ENCODE assay signal across 8 cellular contexts in the genomic region with DNA sequence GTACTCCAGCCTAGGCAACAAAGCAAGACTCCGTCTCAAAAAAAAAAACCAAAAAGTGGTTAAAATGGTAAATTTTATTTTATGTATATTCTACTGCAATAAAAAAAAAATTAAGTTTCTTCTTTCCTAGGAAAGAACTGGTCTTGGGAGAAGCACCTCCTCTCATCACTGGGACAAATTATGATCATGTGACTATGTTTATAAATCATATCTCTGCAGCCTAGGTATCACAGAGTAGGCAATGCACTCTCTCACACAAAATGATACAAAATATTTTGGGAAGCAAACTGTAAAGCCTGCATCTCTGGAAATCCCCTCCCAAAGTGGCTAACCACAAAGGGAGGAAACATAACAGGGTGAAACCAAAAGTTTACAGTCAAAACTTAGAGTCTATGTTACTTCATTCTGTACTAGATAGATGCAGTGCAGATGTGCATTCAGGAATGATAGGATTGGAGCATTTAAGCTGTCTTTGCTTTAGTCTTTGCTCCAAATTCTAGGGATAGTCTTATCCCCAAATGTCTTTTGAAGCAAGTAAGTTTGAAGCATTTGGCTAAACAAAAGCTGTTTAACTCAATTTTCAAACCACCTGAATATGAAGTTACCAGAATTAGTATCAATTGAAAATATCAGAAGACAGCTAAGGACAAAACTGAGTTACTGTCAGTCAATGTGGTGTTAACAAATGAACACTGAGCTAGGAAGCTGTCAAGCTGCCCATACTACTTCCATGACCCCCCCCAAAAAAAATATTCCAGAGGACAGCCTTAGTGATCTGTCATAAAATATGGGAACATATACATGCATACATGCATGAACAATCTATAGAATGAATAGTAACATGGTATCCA. TPM values are rescaled to one million over a fixed set of nuclear protein-coding genes. Genes with fewer than 3 reads are reported as not detected.
DNase-seq lines count a peak whose midpoint lies in the region; ATAC-seq and TF ChIP-seq lines count a peak whose summit lies in the region.
"Had no signal": no experiment of that assay in that cellular context is flagged by ENCODE, and none has a peak within 500 bp of the region (broad histone marks: within the 10 kb centered on the region; RNA-seq: fewer than 3 reads in every experiment).

No MANE protein-coding gene starts in this region.

- H2AFZ ChIP-seq in OCI-LY3 (ENCODE audit: low read depth, low read length) = no peak overlapping the region

- H3K27me3 ChIP-seq in OCI-LY3 (ENCODE audit: low read depth, low read length) = no peaks in the 10 kb centered on the region

- ATAC-seq in GM18907 (IDR thresholded peaks at IDR 0.05; ENCODE audit: unreplicated experiment) (peak; percentile 79), HG02840 (IDR thresholded peaks at IDR 0.05; ENCODE audit: low FRiP score, unreplicated experiment) (peak; percentile 87), natural killer cell (peak; percentile 44 to 68 (median 55))

- H3K27ac Mint-ChIP-seq in natural killer cell = no peak overlapping the region

- peak overlapping the region; percentile 78 for H3K4me2 ChIP-seq in OCI-LY3 (ENCODE audit: low read length)

- no peaks in the 10 kb centered on the region for H4K20me1 ChIP-seq in OCI-LY3 (ENCODE audit: insufficient read depth, low read length)

- H3K27me3 Mint-ChIP-seq in natural killer cell (ENCODE audit: low read depth in 2 of 2) = no peaks in the 10 kb centered on the region

- peaks cover 48% of the 10 kb centered on the region for H3K4me1 ChIP-seq in OCI-LY3 (ENCODE audit: low read length)

- peaks cover 0 to 3% of the 10 kb centered on the region in 2 donors for H3K9me3 Mint-ChIP-seq in natural killer cell

- no peaks in the 10 kb centered on the region for H3K36me3 Mint-ChIP-seq in natural killer cell

- H3K79me2 ChIP-seq in OCI-LY3 (ENCODE audit: low read length) = no peaks in the 10 kb centered on the region

- peaks cover 40% of the 10 kb centered on the region for H3K9me3 ChIP-seq in OCI-LY3 (ENCODE audit: insufficient read depth, low read length)

- peaks cover 28% of the 10 kb centered on the region for H3K36me3 ChIP-seq in OCI-LY3 (replicated peaks; ENCODE audit: low read depth, low read length)

- H3K9ac ChIP-seq in OCI-LY3 (ENCODE audit: low read length) = peak overlapping the region; percentile 8; the same call in 1 of the 2 replicates

- intact Hi-C loops in natural killer cell (cut with micrococcal nuclease) = no loop called here

- DNase-seq in natural killer cell = no peak
- no peak for DNase-seq in SK-N-DZ (ENCODE audit: low spot score)
- DNase-seq in iPS-NIHi11 (ENCODE audit: low spot score) = no peak
- DNase-seq in Kasumi-1 (lab: John Stamatoyannopoulos, UW) = no peak
- DNase-seq: occipital lobe had no signal

- H3K4me3 Mint-ChIP-seq in natural killer cell = no peak overlapping the region

- peak overlapping the region; percentile 77 for H3K27ac ChIP-seq in OCI-LY3 (ENCODE audit: low read length)

- peak overlapping the region; percentile 42 for H3K4me3 ChIP-seq in OCI-LY3 (ENCODE audit: low read length)

- peaks cover 17 to 27% of the 10 kb centered on the region in 2 donors for H3K4me1 Mint-ChIP-seq in natural killer cell

- TF ChIP-seq CTCF in OCI-LY3 (IDR thresholded peaks at IDR 0.05; ENCODE audit: low read depth, low read length) = no peak
- no peak for TF ChIP-seq CTCF in natural killer cell (IDR thresholded peaks at IDR 0.05)

RNA-seq across cellular contexts. Expression of gene MALT1, which starts 21.1 kb away (rescaled TPM):
- total RNA-seq in natural killer cell = 10 to 100 TPM; 49.8 to 55.8 (median 54.5) TPM
- polyA plus RNA-seq in SK-N-DZ (2014; cell fraction: cytosol; rRNA removed) = 12.8 and 15.4 TPM in 2 replicates
- polyA plus RNA-seq in SK-N-DZ (2014; cell fraction: nucleus; rRNA removed) = 18.0 and 19.4 TPM in 2 replicates

RNA-seq across cellular contexts. Expression of gene ALPK2, which starts 21.3 kb away (rescaled TPM):
- total RNA-seq in natural killer cell = under 1 TPM in 2 of 3 donors, not detected in 1; 0.09 to 0.75 TPM
- 1.8 and 2.7 TPM in 2 replicates for polyA plus RNA-seq in SK-N-DZ (2014; cell fraction: cytosol; rRNA removed)
- polyA plus RNA-seq in SK-N-DZ (2014; cell fraction: nucleus; rRNA removed) = 3.2 and 5.6 TPM in 2 replicates
